8 cellular contexts compared by ENCODE assay signal in the genomic region with DNA sequence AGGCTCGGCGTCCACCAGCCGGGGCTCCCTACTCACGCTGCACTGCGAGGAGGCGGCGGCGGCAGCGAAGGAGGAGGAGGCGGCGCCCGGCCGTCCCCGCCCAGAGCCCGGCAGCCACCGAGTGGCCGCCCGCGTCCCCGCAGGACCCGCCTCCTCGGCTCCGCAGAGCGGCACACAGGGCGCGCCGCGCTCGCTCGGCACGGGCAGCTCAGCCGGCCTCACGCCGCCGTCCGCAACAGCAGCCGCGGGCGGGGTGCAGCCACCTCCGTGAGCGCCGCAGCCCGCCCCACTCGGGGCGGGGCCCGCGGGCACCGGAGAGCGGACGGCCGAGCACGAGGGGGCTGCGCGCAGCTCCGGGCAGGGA. TPM values are rescaled to one million over a fixed set of nuclear protein-coding genes. Genes with fewer than 3 reads are reported as not detected.
DNase-seq lines count a peak whose midpoint lies in the region; ATAC-seq and TF ChIP-seq lines count a peak whose summit lies in the region.

Gene ATP2B1, minus strand, starts transcription at position 46 of the 364 bp plus-strand sequence. CDS start 52,952 bp downstream, outside the sequence.

- peak; percentile 88 for DNase-seq in Ammon's horn (ENCODE audit: low spot score)
- peak; percentile 97 for DNase-seq in NCI-H69 (lab: John Stamatoyannopoulos, UW)
- DNase-seq in activated CD4-positive, alpha-beta T cell treated with anti-CD3 and anti-CD28 coated beads, Interleukin-2, amount 50 U/mL, for 48 hours, result peak; percentile 77 to 82
- peak; percentile 28 to 86 for DNase-seq in dermis microvascular lymphatic vessel endothelial cell (ENCODE audit: low read depth in 2 of 2)
- peak; percentile 80 to 97 for DNase-seq in lower leg skin (ENCODE audit: low spot score in 2 of 2)
- peak; percentile 49 to 71 (median 67) for DNase-seq in stimulated activated CD4-positive, alpha-beta T cell treated with anti-CD3 and anti-CD28 coated beads, TNF-alpha, amount 100 ng/mL, for 1 hour (ENCODE audit: low read depth in 3 of 3, low spot score in 1 of 3)

- no peak for TF ChIP-seq POLR2A in lower leg skin (IDR thresholded peaks at IDR 0.05)

- 0 to 2% methylated on average over 2 to 19 of the region's 55 CpGs for WGBS in lower leg skin, 2 donors

- TF ChIP-seq CTCF in lower leg skin (IDR thresholded peaks at IDR 0.05), result no peak

- intact Hi-C loops in lower leg skin (cut with DNase I; ENCODE audit: low total_unique reads), result loop anchor here (10.0 kb wide), 1 partner anchor 474 kb away; no protein-coding TSS in a partner anchor

- peak within 1 kb of the TSS; percentile 83 for H3K4me3 ChIP-seq in lower leg skin (ENCODE audit: low read depth, poor library complexity, severe bottlenecking)

- peak; percentile 53 for ATAC-seq in GM19035 (IDR thresholded peaks at IDR 0.05; ENCODE audit: unreplicated experiment)
- peak; percentile 48 for ATAC-seq in HG03342 (IDR thresholded peaks at IDR 0.05; ENCODE audit: unreplicated experiment)

RNA-seq across cellular contexts. Expression of gene ATP2B1, which starts in this region (rescaled TPM):
- total RNA-seq in dermis microvascular lymphatic vessel endothelial cell (14.5 and 21.7 TPM in 2 replicates), lower leg skin (10 to 100 TPM; 18.0 to 59.8 (median 25.0) TPM)

Comparison
In these comparisons a context has a peak if more than half of its experiments do, and no peak if none do; other contexts are left out.
1. Peak in every context shown above with its lines: DNase-seq, ATAC-seq and H3K4me3 ChIP-seq.